14 cellular contexts compared by ENCODE assay signal in genomic region chr16:77784441-77785356, GRCh38. TPM values are rescaled to one million over a fixed set of nuclear protein-coding genes. Genes with fewer than 3 reads are reported as not detected.
DNase-seq lines count a peak whose midpoint lies in the region; ATAC-seq and TF ChIP-seq lines count a peak whose summit lies in the region.
"Had no signal": no experiment of that assay in that cellular context is flagged by ENCODE, and none has a peak within 500 bp of the region (broad histone marks: within the 10 kb centered on the region; RNA-seq: fewer than 3 reads in every experiment).

No MANE protein-coding gene starts in this region.

- H2BK5ac ChIP-seq in neuronal stem cell (ENCODE audit: low read length): no peak overlapping the region

- no peak overlapping the region for H3K4ac ChIP-seq in neuronal stem cell (ENCODE audit: low read length)

- no peak overlapping the region for H3K4me3 ChIP-seq in mammary epithelial cell (replicated peaks in 1 of 3; ENCODE audit: insufficient read depth in 1 of 3, low read depth in 2 of 3, low read length in 3 of 3)
- no peak overlapping the region for H3K4me3 ChIP-seq in neuronal stem cell (ENCODE audit: low read length in 2 of 2)
- no peak overlapping the region for H3K4me3 ChIP-seq in thyroid gland (replicated peaks in 1 of 3)
- H3K4me3 ChIP-seq in GM23338: no peak overlapping the region
- H3K4me3 ChIP-seq: skin epidermis, tibial nerve had no signal

- H3K18ac ChIP-seq in neuronal stem cell (ENCODE audit: low read length): peak overlapping the region; percentile 41

- H3K27me3 Mint-ChIP-seq in HFFc6 (ENCODE audit: insufficient read depth) (peaks cover 4% of the 10 kb centered on the region), GM23338 (ENCODE audit: insufficient read depth, low read depth, poor library complexity) (peaks cover 20% of the 10 kb centered on the region)

- H4K8ac ChIP-seq in neuronal stem cell (ENCODE audit: low read depth, low read length): no peak overlapping the region

- H2AK5ac ChIP-seq in neuronal stem cell (ENCODE audit: low read depth, low read length): no peak overlapping the region

- DNase-seq in DMS 273 (lab: John Stamatoyannopoulos, UW; ENCODE audit: unreplicated experiment) (peak; percentile 24), DMS 273 treated with DMSO at 0.1 percent for 48 hours (lab: John Stamatoyannopoulos, UW) (no peak), HFFc6 (no peak), mammary epithelial cell (no peak), neuronal stem cell (ENCODE audit: low spot score) (no peak), thyroid gland (no peak), GM23338 (ENCODE audit: low spot score) (no peak), A172 (ENCODE audit: low spot score) (no peak)
- DNase-seq: activated CD4-positive, alpha-beta memory T cell treated with anti-CD3 and anti-CD28 coated beads, Interleukin-2, amount 10 ng/mL, durations not matched to agents 7 days and 5 days; activated naive CD4-positive, alpha-beta T cell treated with anti-CD3 and anti-CD28 coated beads, Interleukin-2, amount 10 ng/mL, durations not matched to agents 7 days and 5 days; NCI-H146 had no signal

- in situ Hi-C loops in mammary epithelial cell (cut with MboI; ENCODE audit: low sequenced_read_pairs in 2 of 2): no loop called here

- H3K9me3 ChIP-seq in mammary epithelial cell (replicated peaks; ENCODE audit: insufficient read depth, low read length) (no peaks in the 10 kb centered on the region), neuronal stem cell (replicated peaks in 1 of 2; ENCODE audit: control insufficient read depth in 2 of 2, insufficient read depth in 1 of 2, low read depth in 1 of 2, low read length in 2 of 2) (no peaks in the 10 kb centered on the region), thyroid gland (no peaks in the 10 kb centered on the region)
- H3K9me3 ChIP-seq: tibial nerve had no signal

- H3K36me3 Mint-ChIP-seq in HFFc6 (ENCODE audit: low read depth) (peaks cover 5% of the 10 kb centered on the region; the same call in 1 of the 2 replicates), GM23338 (ENCODE audit: low read depth) (peaks cover 6% of the 10 kb centered on the region; the same call in 1 of the 3 replicates)
- H3K36me3 Mint-ChIP-seq: activated naive CD4-positive, alpha-beta T cell treated with anti-CD3 and anti-CD28 coated beads, Interleukin-2, amount 10 ng/mL, durations not matched to agents 7 days and 5 days had no signal

- H4K20me1 ChIP-seq in mammary epithelial cell (ENCODE audit: insufficient read depth, low read length): no peaks in the 10 kb centered on the region
- no peaks in the 10 kb centered on the region for H4K20me1 ChIP-seq in GM23338 (replicated peaks; ENCODE audit: insufficient read depth)

- CTCF ChIA-PET in mammary epithelial cell (lab: Charles Lee; ENCODE audit: low non-redundant PET): no interaction called here

- H3K9me3 Mint-ChIP-seq in HFFc6: peaks cover 27% of the 10 kb centered on the region; the same call in 1 of the 2 replicates
- H3K9me3 Mint-ChIP-seq in GM23338: peaks cover 8% of the 10 kb centered on the region; the same call in 1 of the 3 replicates
- H3K9me3 Mint-ChIP-seq: activated CD4-positive, alpha-beta memory T cell treated with anti-CD3 and anti-CD28 coated beads, Interleukin-2, amount 10 ng/mL, durations not matched to agents 7 days and 5 days; activated naive CD4-positive, alpha-beta T cell treated with anti-CD3 and anti-CD28 coated beads, Interleukin-2, amount 10 ng/mL, durations not matched to agents 7 days and 5 days had no signal

- intact Hi-C loops in mammary epithelial cell (cut with micrococcal nuclease): loop anchor here (2.0 to 10.0 kb wide), 2 partner anchors 60 to 186 kb away; partner anchors contain the start of gene NUDT7
- intact Hi-C loops in thyroid gland (cut with DNase I): loop anchor here (10.0 kb wide), 2 partner anchors 60 to 190 kb away; partner anchors contain the start of gene NUDT7

- H3K36me3 ChIP-seq in mammary epithelial cell (ENCODE audit: insufficient read depth, low read length): no peaks in the 10 kb centered on the region
- H3K36me3 ChIP-seq in neuronal stem cell (replicated peaks in 1 of 2; ENCODE audit: control insufficient read depth in 2 of 2, insufficient read depth in 2 of 2, low read length in 2 of 2): no peaks in the 10 kb centered on the region
- no peaks in the 10 kb centered on the region for H3K36me3 ChIP-seq in thyroid gland
- H3K36me3 ChIP-seq in GM23338 (ENCODE audit: insufficient read depth): no peaks in the 10 kb centered on the region
- H3K36me3 ChIP-seq: tibial nerve had no signal

- H2BK15ac ChIP-seq in neuronal stem cell (ENCODE audit: low read length): no peak overlapping the region

- H3K4me2 ChIP-seq in mammary epithelial cell (ENCODE audit: insufficient read depth, low read depth, low read length) (no peak overlapping the region), neuronal stem cell (ENCODE audit: insufficient read depth, low read length, poor library complexity, severe bottlenecking) (no peak overlapping the region), GM23338 (no peak overlapping the region)

- ATAC-seq in GM23338: no peak

- no peaks in the 10 kb centered on the region for H3K79me1 ChIP-seq in neuronal stem cell (ENCODE audit: low read depth, low read length)

- H2AFZ ChIP-seq in mammary epithelial cell (ENCODE audit: low read depth, low read length) (no peak overlapping the region), neuronal stem cell (ENCODE audit: low read length) (no peak overlapping the region), GM23338 (no peak overlapping the region)

- no peak for TF ChIP-seq POLR2A in thyroid gland (IDR thresholded peaks at IDR 0.05)

- H3K27ac ChIP-seq in mammary epithelial cell (ENCODE audit: insufficient read depth, low read depth, low read length) (no peak overlapping the region), neuronal stem cell (replicated peaks; ENCODE audit: low read length) (no peak overlapping the region), thyroid gland (no peak overlapping the region), GM23338 (ENCODE audit: low read depth) (no peak overlapping the region)
- H3K27ac ChIP-seq: skin epidermis, tibial nerve had no signal

- H3K9ac ChIP-seq in mammary epithelial cell (ENCODE audit: insufficient read depth, low read length): no peak overlapping the region
- no peak overlapping the region for H3K9ac ChIP-seq in neuronal stem cell (ENCODE audit: low read depth, low read length, poor library complexity)

- TF ChIP-seq CTCF in HFFc6 (IDR thresholded peaks at IDR 0.05) (peak; percentile 11; the same call in 1 of the 2 replicates), mammary epithelial cell (conservative IDR thresholded peaks at IDR 0.05 in 1 of 2, IDR thresholded peaks at IDR 0.05 in 1 of 2; ENCODE audit: extremely low read depth in 1 of 2, insufficient read depth in 1 of 2, low read depth in 1 of 2, low read length in 2 of 2) (peak; percentile 24 to 34), thyroid gland (IDR thresholded peaks at IDR 0.05) (peak in 2 of 6 experiments; percentile 18 to 30), GM23338 (conservative IDR thresholded peaks at IDR 0.05; ENCODE audit: low read depth in 2 of 2) (peak in 1 of 2 experiments; percentile 27; a peak in 1 of 4 replicates)

- H3K23ac ChIP-seq in neuronal stem cell (ENCODE audit: low read depth, low read length, poor library complexity): no peak overlapping the region

- no peak overlapping the region for H4K91ac ChIP-seq in neuronal stem cell (ENCODE audit: low read depth, low read length, poor library complexity)

- no peak overlapping the region for H3K14ac ChIP-seq in neuronal stem cell (ENCODE audit: low read length)

- no peak overlapping the region for H2BK120ac ChIP-seq in neuronal stem cell (ENCODE audit: low read depth, low read length)

- H3K4me1 ChIP-seq in mammary epithelial cell (ENCODE audit: insufficient read depth, low read length) (peaks cover 8% of the 10 kb centered on the region), neuronal stem cell (ENCODE audit: control insufficient read depth in 2 of 2, insufficient read depth in 1 of 2, low read depth in 1 of 2, low read length in 2 of 2) (peaks cover 4 to 5% of the 10 kb centered on the region in 2 donors), thyroid gland (peaks cover 0 to 13% of the 10 kb centered on the region in 2 donors), GM23338 (ENCODE audit: insufficient read depth) (peaks cover 2% of the 10 kb centered on the region; the same call in 1 of the 2 replicates)

- WGBS in mammary epithelial cell (ENCODE audit: low coverage, missing lambda C conversion rate): 76% methylated on average over 23 of the region's 38 CpGs
- no CpG with 5 or more reads among the region's 38 CpGs for WGBS in neuronal stem cell (ENCODE audit: extremely low coverage in 2 of 2, insufficient read length in 2 of 2, insufficient replicate concordance in 1 of 2), 2 donors
- 86 to 88% methylated on average over 21 to 28 of the region's 38 CpGs for WGBS in thyroid gland, 2 donors

- H3K4me1 Mint-ChIP-seq in HFFc6 (ENCODE audit: low read depth) (no peaks in the 10 kb centered on the region), GM23338 (peaks cover 8% of the 10 kb centered on the region)

- no peaks in the 10 kb centered on the region for H3F3A ChIP-seq in GM23338 (replicated peaks; ENCODE audit: low read depth)

- no peak overlapping the region for H2BK12ac ChIP-seq in neuronal stem cell (ENCODE audit: low read length)

- dilution Hi-C loops in mammary epithelial cell (cut with HindIII; ENCODE audit: low sequenced_read_pairs): no loop called here

- no peaks in the 10 kb centered on the region for H3K9me2 ChIP-seq in GM23338 (ENCODE audit: insufficient read depth)

- no peaks in the 10 kb centered on the region for H3K79me2 ChIP-seq in mammary epithelial cell (ENCODE audit: insufficient read depth, low read length)
- H3K79me2 ChIP-seq in GM23338 (replicated peaks; ENCODE audit: insufficient read depth): no peaks in the 10 kb centered on the region

- no peak overlapping the region for H3K4me3 Mint-ChIP-seq in HFFc6
- no peak overlapping the region for H3K4me3 Mint-ChIP-seq in GM23338
- H3K4me3 Mint-ChIP-seq: activated CD4-positive, alpha-beta memory T cell treated with anti-CD3 and anti-CD28 coated beads, Interleukin-2, amount 10 ng/mL, durations not matched to agents 7 days and 5 days; activated naive CD4-positive, alpha-beta T cell treated with anti-CD3 and anti-CD28 coated beads, Interleukin-2, amount 10 ng/mL, durations not matched to agents 7 days and 5 days had no signal

- H3K27me3 ChIP-seq in mammary epithelial cell (ENCODE audit: insufficient read depth, low read length): peaks cover 4% of the 10 kb centered on the region
- H3K27me3 ChIP-seq in neuronal stem cell (ENCODE audit: control insufficient read depth in 3 of 3, insufficient read depth in 3 of 3, low read depth in 1 of 3, low read length in 3 of 3): peaks cover 0 to 10% (median 3%) of the 10 kb centered on the region in 3 experiments
- no peaks in the 10 kb centered on the region for H3K27me3 ChIP-seq in thyroid gland
- H3K27me3 ChIP-seq in GM23338 (ENCODE audit: insufficient read depth): peaks cover 31% of the 10 kb centered on the region

- BruUV-seq in mammary epithelial cell (replicated peaks; lab: Mats Ljungman, UMichigan): no TSS peak

- H3K27ac Mint-ChIP-seq in HFFc6: no peak overlapping the region
- no peak overlapping the region for H3K27ac Mint-ChIP-seq in GM23338
- H3K27ac Mint-ChIP-seq: activated CD4-positive, alpha-beta memory T cell treated with anti-CD3 and anti-CD28 coated beads, Interleukin-2, amount 10 ng/mL, durations not matched to agents 7 days and 5 days; activated naive CD4-positive, alpha-beta T cell treated with anti-CD3 and anti-CD28 coated beads, Interleukin-2, amount 10 ng/mL, durations not matched to agents 7 days and 5 days had no signal

RNA-seq across cellular contexts. Expression of gene VAT1L, which starts 3.7 kb away (rescaled TPM):
- total RNA-seq in HFFc6 (2021; fragmentation: NEBNext Ultra II Directional; extraction: Animal tissue kit (Norgen Biotek cat#: 25700)): not detected
- not detected for total RNA-seq in mammary epithelial cell
- polyA plus RNA-seq in mammary epithelial cell: not detected
- polyA minus RNA-seq in mammary epithelial cell: not detected
- 31.2 TPM for polyA plus RNA-seq in neuronal stem cell (2013, experiment 1 of 2)
- polyA plus RNA-seq in neuronal stem cell (2013, experiment 2 of 2): 31.9 TPM
- total RNA-seq in thyroid gland: 10 to 100 TPM in 1 of 4 donors, 1 to 10 TPM in 3; 1.9 to 29.7 (median 9.2) TPM
- 22.0 and 24.4 TPM in 2 replicates for total RNA-seq in GM23338 (2014; rRNA removed; shearing (Covaris generic))
- polyA plus RNA-seq in GM23338 (2016; fragmentation: Nextera tagmentation; extraction: Ambion mirVana): 8.2 and 11.0 TPM in 2 replicates
- not detected in 2 replicates for total RNA-seq in A172 (2014; rRNA removed; shearing (Covaris generic))
- total RNA-seq: T-helper 1 cell treated with Interleukin-12 subunit alpha and Interleukin-12 subunit beta and Interleukin-4 antibody, amounts not matched to agents 30 ng/mL and 1 ng/mL, for 36 hours had no signal
